ENCODE assay signal across 18 cellular contexts in genomic region chr9:3521961-3522360, GRCh38. TPM values are rescaled to one million over a fixed set of nuclear protein-coding genes. Genes with fewer than 3 reads are reported as not detected.
DNase-seq lines count a peak whose midpoint lies in the region; ATAC-seq and TF ChIP-seq lines count a peak whose summit lies in the region.
"Had no signal": no experiment of that assay in that cellular context is flagged by ENCODE, and none has a peak within 500 bp of the region (broad histone marks: within the 10 kb centered on the region; RNA-seq: fewer than 3 reads in every experiment).

No MANE protein-coding gene starts in this region.

- POLR2A ChIA-PET in A673 (lab: Charles Lee; ENCODE audit: low non-redundant PET), result no interaction called here

- intact Hi-C loops in activated CD4-positive, alpha-beta T cell treated with anti-CD3 and anti-CD28 coated beads, Interleukin-2, amount 10 ng/mL, durations not matched to agents 24 days and 14 days (cut with micrococcal nuclease), result no loop called here
- intact Hi-C loops in A673 (cut with micrococcal nuclease; ENCODE audit: unreplicated experiment), result loop anchor here (10.0 kb wide), 2 partner anchors 433 to 677 kb away; partner anchors contain the start of gene PUM3

- TF ChIP-seq CTCF in GM12865 (IDR thresholded peaks at IDR 0.05; ENCODE audit: insufficient read depth, low read depth, low read length, missing control alignments) (no peak), neural progenitor cell (IDR thresholded peaks at IDR 0.05) (no peak), A673 (conservative IDR thresholded peaks at IDR 0.05; ENCODE audit: low read depth, low read length) (no peak)

- H2AFZ ChIP-seq in neural progenitor cell (replicated peaks), result no peak overlapping the region

- peaks cover 2% of the 10 kb centered on the region for H3K36me3 Mint-ChIP-seq in activated CD4-positive, alpha-beta T cell treated with anti-CD3 and anti-CD28 coated beads, Interleukin-2, amount 10 ng/mL, durations not matched to agents 24 days and 14 days (ENCODE audit: low read depth)
- H3K36me3 Mint-ChIP-seq in neural progenitor cell, result peaks cover 13% of the 10 kb centered on the region
- H3K36me3 Mint-ChIP-seq: immature natural killer cell had no signal

- CTCF ChIA-PET in A673 (lab: Charles Lee), result no interaction called here

- no peak overlapping the region for H3K9ac ChIP-seq in neural progenitor cell

- peaks cover 33% of the 10 kb centered on the region for H3K4me1 Mint-ChIP-seq in activated CD4-positive, alpha-beta T cell treated with anti-CD3 and anti-CD28 coated beads, Interleukin-2, amount 10 ng/mL, durations not matched to agents 24 days and 14 days
- H3K4me1 Mint-ChIP-seq in neural progenitor cell, result peaks cover 39% of the 10 kb centered on the region

- H3K36me3 ChIP-seq in neural progenitor cell (no peaks in the 10 kb centered on the region), A673 (ENCODE audit: insufficient read depth, low read length, poor library complexity, severe bottlenecking) (no peaks in the 10 kb centered on the region)
- H3K36me3 ChIP-seq: breast epithelium, esophagus muscularis mucosa, prostate gland, vagina had no signal

- H3K4me2 ChIP-seq in neural progenitor cell, result peak overlapping the region; percentile 75

- H3K4me3 ChIP-seq in GM12865 (ENCODE audit: low read depth, low read length), result peak overlapping the region; percentile 92
- H3K4me3 ChIP-seq in neural progenitor cell, result no peak overlapping the region
- H3K4me3 ChIP-seq in A673 (ENCODE audit: low read depth, low read length, poor library complexity, severe bottlenecking), result no peak overlapping the region
- H3K4me3 ChIP-seq: breast epithelium, esophagus muscularis mucosa, prostate gland, vagina had no signal

- H3K4me3 Mint-ChIP-seq in activated CD4-positive, alpha-beta T cell treated with anti-CD3 and anti-CD28 coated beads, Interleukin-2, amount 10 ng/mL, durations not matched to agents 24 days and 14 days, result peak overlapping the region; percentile 9
- H3K4me3 Mint-ChIP-seq in neural progenitor cell, result peak overlapping the region; percentile 94
- H3K4me3 Mint-ChIP-seq: activated naive CD4-positive, alpha-beta T cell treated with anti-CD3 and anti-CD28 coated beads, Interleukin-2, amount 10 ng/mL, durations not matched to agents 7 days and 5 days; immature natural killer cell; naive B cell had no signal

- H3K27ac ChIP-seq in neural progenitor cell (no peak overlapping the region), A673 (ENCODE audit: low read depth, low read length, poor library complexity, severe bottlenecking) (no peak overlapping the region)
- H3K27ac ChIP-seq: breast epithelium, esophagus muscularis mucosa, prostate gland, vagina had no signal

- peaks cover 4% of the 10 kb centered on the region for H3K9me3 Mint-ChIP-seq in activated CD4-positive, alpha-beta T cell treated with anti-CD3 and anti-CD28 coated beads, Interleukin-2, amount 10 ng/mL, durations not matched to agents 24 days and 14 days
- peaks cover 2% of the 10 kb centered on the region for H3K9me3 Mint-ChIP-seq in neural progenitor cell
- H3K9me3 Mint-ChIP-seq: activated naive CD4-positive, alpha-beta T cell treated with anti-CD3 and anti-CD28 coated beads, Interleukin-2, amount 10 ng/mL, durations not matched to agents 7 days and 5 days had no signal

- H3K9me3 ChIP-seq in neural progenitor cell (ENCODE audit: low read depth) (no peaks in the 10 kb centered on the region), A673 (ENCODE audit: low read depth, low read length, poor library complexity, severe bottlenecking) (no peaks in the 10 kb centered on the region)
- H3K9me3 ChIP-seq: breast epithelium, esophagus muscularis mucosa, prostate gland, vagina had no signal

- H3K4me1 ChIP-seq in neural progenitor cell, result peaks cover 41% of the 10 kb centered on the region
- H3K4me1 ChIP-seq in A673 (ENCODE audit: insufficient read depth, low read length, poor library complexity, severe bottlenecking), result peaks cover 46% of the 10 kb centered on the region
- H3K4me1 ChIP-seq: breast epithelium had no signal

- peaks cover 30% of the 10 kb centered on the region for H3F3A ChIP-seq in neural progenitor cell (ENCODE audit: low read depth)

- H3K79me2 ChIP-seq in neural progenitor cell (ENCODE audit: low read depth), result peaks cover 92% of the 10 kb centered on the region

- no peak for ATAC-seq in GM21723 (IDR thresholded peaks at IDR 0.05; ENCODE audit: unreplicated experiment)

- peaks cover 44% of the 10 kb centered on the region for H4K20me1 ChIP-seq in neural progenitor cell (ENCODE audit: low read depth)

- no TSS peak for BruUV-seq in A673 (replicated peaks; lab: Mats Ljungman, UMichigan)

- DNase-seq in activated CD4-positive, alpha-beta T cell treated with anti-CD3 and anti-CD28 coated beads, Interleukin-2, amount 10 ng/mL, durations not matched to agents 24 days and 14 days, result no peak
- DNase-seq in activated CD4-positive, alpha-beta T cell treated with anti-CD3 and anti-CD28 coated beads for 4 hours, result no peak
- peak; percentile 50 for DNase-seq in GM12865 (ENCODE audit: low read depth)
- DNase-seq in OCI-M1 (lab: John Stamatoyannopoulos, UW), result peak; percentile 94
- no peak for DNase-seq in neural progenitor cell (ENCODE audit: low spot score)
- DNase-seq in cerebellum (ENCODE audit: low spot score), result no peak
- no peak for DNase-seq in A673 (ENCODE audit: low spot score)
- DNase-seq: activated naive CD4-positive, alpha-beta T cell treated with anti-CD3 and anti-CD28 coated beads, Interleukin-2, amount 10 ng/mL, durations not matched to agents 7 days and 5 days; head of caudate nucleus; naive B cell; NCI-H1694; NCI-H510A treated with DMSO at 0.1 percent for 48 hours had no signal

- H3K27me3 ChIP-seq in neural progenitor cell (no peaks in the 10 kb centered on the region), A673 (replicated peaks; ENCODE audit: insufficient read depth, low read depth, low read length, poor library complexity) (no peaks in the 10 kb centered on the region)
- H3K27me3 ChIP-seq: breast epithelium, esophagus muscularis mucosa, vagina had no signal

- peaks cover 2% of the 10 kb centered on the region for H3K27me3 Mint-ChIP-seq in activated CD4-positive, alpha-beta T cell treated with anti-CD3 and anti-CD28 coated beads, Interleukin-2, amount 10 ng/mL, durations not matched to agents 24 days and 14 days
- H3K27me3 Mint-ChIP-seq in neural progenitor cell (ENCODE audit: insufficient read depth, low read depth), result peaks cover 6% of the 10 kb centered on the region
- H3K27me3 Mint-ChIP-seq: naive B cell had no signal

- H3K27ac Mint-ChIP-seq in activated CD4-positive, alpha-beta T cell treated with anti-CD3 and anti-CD28 coated beads, Interleukin-2, amount 10 ng/mL, durations not matched to agents 24 days and 14 days, result no peak overlapping the region
- no peak overlapping the region for H3K27ac Mint-ChIP-seq in neural progenitor cell

RNA-seq across cellular contexts. Expression of gene RFX3, which starts 3.8 kb away (rescaled TPM):
- 11.6 and 12.8 TPM in 2 replicates for total RNA-seq in activated CD4-positive, alpha-beta T cell treated with anti-CD3 and anti-CD28 coated beads, Interleukin-2, amount 10 ng/mL, durations not matched to agents 24 days and 14 days
- total RNA-seq in neural progenitor cell (ENCODE audit: low replicate concordance), result 24.8 and 39.6 TPM in 2 replicates
- total RNA-seq in cerebellum, result 60.9 TPM
- total RNA-seq in A673 (2021), result 7.4 and 11.6 TPM in 2 replicates

Comparison
In these comparisons a context has a peak if more than half of its experiments do, and no peak if none do; other contexts are left out.
1. DNase-seq: peak in GM12865 (single experiment) and OCI-M1 (single experiment); none in activated CD4-positive, alpha-beta T cell treated with anti-CD3 and anti-CD28 coated beads, Interleukin-2, amount 10 ng/mL, durations not matched to agents 24 days and 14 days (single experiment), activated CD4-positive, alpha-beta T cell treated with anti-CD3 and anti-CD28 coated beads for 4 hours (0 of 2), neural progenitor cell (single experiment), cerebellum (single experiment) and A673 (single experiment).